In the genomic region with DNA sequence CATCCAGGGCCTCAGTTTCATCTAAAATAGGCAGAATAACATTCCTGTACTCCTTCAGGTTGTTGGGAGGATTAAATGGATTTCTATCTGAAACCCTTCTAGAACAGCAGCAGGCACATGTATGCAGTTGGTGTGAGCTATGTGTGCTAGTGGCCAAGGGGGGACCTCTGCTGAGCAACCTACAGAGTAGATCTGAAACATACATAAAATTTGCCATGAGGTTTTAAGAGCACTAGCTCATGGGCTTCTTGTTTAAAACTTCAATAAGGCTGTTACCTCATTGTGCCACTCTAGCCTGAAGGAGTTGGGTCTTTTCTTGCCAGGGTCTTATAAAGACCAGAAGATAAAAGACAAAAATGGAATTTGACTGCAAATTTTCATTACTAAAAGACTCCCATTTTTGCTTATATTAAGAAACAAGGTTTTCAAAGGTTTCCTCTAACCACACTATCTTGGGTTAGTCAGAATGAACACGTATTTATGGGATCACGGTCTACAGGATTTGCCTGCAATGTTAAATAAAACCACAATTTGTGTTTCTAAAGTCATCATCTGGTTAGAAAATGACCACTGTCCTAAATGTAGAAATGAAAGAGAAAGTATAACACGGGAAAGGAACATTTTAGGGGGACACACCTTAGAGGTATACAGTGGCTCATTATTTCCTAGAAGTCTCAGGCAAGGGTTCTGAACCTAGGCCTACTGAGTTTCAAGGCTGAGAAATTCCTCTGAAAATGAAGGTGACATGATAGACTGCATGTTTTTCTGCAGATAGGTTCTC, we compare ENCODE assay signal across 15 cellular contexts.
A peak's percentile ranks its signal among the peaks of the same experiment; 100 is the strongest.
DNase-seq lines count a peak whose midpoint lies in the region; ATAC-seq and TF ChIP-seq lines count a peak whose summit lies in the region.
"Had no signal": no experiment of that assay in that cellular context is flagged by ENCODE, and none has a peak within 500 bp of the region (broad histone marks: within the 10 kb centered on the region; RNA-seq: fewer than 3 reads in every experiment).

No MANE protein-coding gene starts in this region.

- peaks cover 15% of the 10 kb centered on the region for H3K4me1 ChIP-seq in osteoblast (ENCODE audit: insufficient read depth, low read length)
- H3K4me1 ChIP-seq: colonic mucosa had no signal

- DNase-seq in GM10248 (ENCODE audit: extremely low spot score), result no peak
- DNase-seq in T-helper 2 cell treated with Interferon-gamma antibody and Interleukin-4, amounts not matched to agents 5 μg/mL and 100 μg/mL, for 36 hours (ENCODE audit: low spot score), result no peak
- DNase-seq in osteoblast (ENCODE audit: insufficient read length, low spot score, missing footprints), result peak; percentile 65
- no peak for DNase-seq in HuH-7.5 (ENCODE audit: low spot score)
- DNase-seq in CD4-positive, alpha-beta T cell, result no peak
- DNase-seq in NCI-H510A (lab: John Stamatoyannopoulos, UW), result no peak
- no peak for DNase-seq in posterior vena cava (ENCODE audit: low spot score)
- DNase-seq: colonic mucosa; MG63; naive thymus-derived CD4-positive, alpha-beta T cell; NCI-H2107; stimulated activated CD4-positive, alpha-beta T cell treated with anti-CD3 and anti-CD28 coated beads, Interleukin-1b, Interleukin-23, amount 100 ng/mL, for 48 hours; stimulated activated CD8-positive, alpha-beta memory T cell treated with anti-CD3 and anti-CD28 coated beads, Interleukin-4, amount 100 ng/mL, for 48 hours had no signal

- no peak overlapping the region for H3K27ac ChIP-seq in osteoblast (ENCODE audit: low read depth, low read length)
- no peak overlapping the region for H3K27ac ChIP-seq in CD4-positive, alpha-beta T cell (ENCODE audit: low read depth, low read length)
- H3K27ac ChIP-seq: colonic mucosa had no signal

- peak overlapping the region; percentile 49 for H3K4me3 Mint-ChIP-seq in T-helper 2 cell treated with Interferon-gamma antibody and Interleukin-4, amounts not matched to agents 5 μg/mL and 100 μg/mL, for 36 hours
- no peak overlapping the region for H3K4me3 Mint-ChIP-seq in CD4-positive, alpha-beta T cell
- H3K4me3 Mint-ChIP-seq: CD14-positive monocyte had no signal

- no peaks in the 10 kb centered on the region for H3K79me2 ChIP-seq in osteoblast (ENCODE audit: insufficient read depth, low read length)

- no peaks in the 10 kb centered on the region for H3K27me3 Mint-ChIP-seq in T-helper 2 cell treated with Interferon-gamma antibody and Interleukin-4, amounts not matched to agents 5 μg/mL and 100 μg/mL, for 36 hours (ENCODE audit: low read depth)
- peaks cover 12% of the 10 kb centered on the region for H3K27me3 Mint-ChIP-seq in CD4-positive, alpha-beta T cell

- peaks cover 16% of the 10 kb centered on the region for H3K4me1 Mint-ChIP-seq in T-helper 2 cell treated with Interferon-gamma antibody and Interleukin-4, amounts not matched to agents 5 μg/mL and 100 μg/mL, for 36 hours (ENCODE audit: low read depth)
- H3K4me1 Mint-ChIP-seq in CD4-positive, alpha-beta T cell (ENCODE audit: low read depth), result peaks cover 13% of the 10 kb centered on the region

- H4K20me1 ChIP-seq in osteoblast (ENCODE audit: insufficient read depth, low read length), result no peaks in the 10 kb centered on the region

- peak overlapping the region; percentile 54 for H3K27ac Mint-ChIP-seq in T-helper 2 cell treated with Interferon-gamma antibody and Interleukin-4, amounts not matched to agents 5 μg/mL and 100 μg/mL, for 36 hours
- H3K27ac Mint-ChIP-seq in CD4-positive, alpha-beta T cell, result no peak overlapping the region
- H3K27ac Mint-ChIP-seq: CD14-positive monocyte had no signal

- H3K4me3 ChIP-seq in osteoblast (ENCODE audit: insufficient read depth, low read length), result no peak overlapping the region
- H3K4me3 ChIP-seq: colonic mucosa, MG63 had no signal

- intact Hi-C loops in CD4-positive, alpha-beta T cell (cut with DNase I, micrococcal nuclease), result no loop called here
- intact Hi-C loops in posterior vena cava (cut with DNase I), result no loop called here

- POLR2A ChIA-PET in GM10248 (lab: Yijun Ruan, JAX), result no interaction called here
- POLR2A ChIA-PET in CD4-positive, alpha-beta T cell (lab: Charles Lee), result interaction anchor here (0.6 kb wide), 1 partner anchor 516 kb away, joined by 4 read pairs; no protein-coding TSS in a partner anchor

- no peaks in the 10 kb centered on the region for H3K9me3 ChIP-seq in osteoblast (ENCODE audit: low read depth, low read length)
- H3K9me3 ChIP-seq in CD4-positive, alpha-beta T cell (ENCODE audit: control insufficient read depth, low read length), result no peaks in the 10 kb centered on the region
- H3K9me3 ChIP-seq: colonic mucosa, MG63 had no signal

- H3K27me3 ChIP-seq in osteoblast (ENCODE audit: insufficient read depth, low read length), result peaks cover 3% of the 10 kb centered on the region
- no peaks in the 10 kb centered on the region for H3K27me3 ChIP-seq in CD4-positive, alpha-beta T cell (ENCODE audit: control insufficient read depth, insufficient read depth, low read length)
- H3K27me3 ChIP-seq: colonic mucosa, MG63 had no signal

- TF ChIP-seq CTCF in GM10248 (IDR thresholded peaks at IDR 0.05; ENCODE audit: control extremely low read depth, extremely low read depth, low read depth, missing control alignments) (peak; percentile 22), osteoblast (IDR thresholded peaks at IDR 0.05; ENCODE audit: extremely low read depth, low read depth, low read length) (no peak)
- TF ChIP-seq CTCF in CD4-positive, alpha-beta T cell (IDR thresholded peaks at IDR 0.05), result no peak

- H3K36me3 Mint-ChIP-seq in T-helper 2 cell treated with Interferon-gamma antibody and Interleukin-4, amounts not matched to agents 5 μg/mL and 100 μg/mL, for 36 hours (ENCODE audit: low read depth), result no peaks in the 10 kb centered on the region
- H3K36me3 Mint-ChIP-seq in CD4-positive, alpha-beta T cell (ENCODE audit: low read depth), result no peaks in the 10 kb centered on the region
- H3K36me3 Mint-ChIP-seq: CD14-positive monocyte had no signal

- CTCF ChIA-PET in GM10248 (lab: Yijun Ruan, JAX), result interaction anchor here (0.7 to 1.8 kb wide), 6 partner anchors 9 to 672 kb away, joined by 3 to 5 read pairs (median 3); no protein-coding TSS in a partner anchor
- CTCF ChIA-PET in CD4-positive, alpha-beta T cell (lab: Charles Lee), result no interaction called here

- peak; percentile 53 for ATAC-seq in GM21515 (IDR thresholded peaks at IDR 0.05; ENCODE audit: unreplicated experiment)
- ATAC-seq in CD4-positive, alpha-beta T cell (ENCODE audit: poor library complexity), result no peak
- ATAC-seq: naive thymus-derived CD4-positive, alpha-beta T cell had no signal

- no peaks in the 10 kb centered on the region for H3K9me3 Mint-ChIP-seq in T-helper 2 cell treated with Interferon-gamma antibody and Interleukin-4, amounts not matched to agents 5 μg/mL and 100 μg/mL, for 36 hours
- H3K9me3 Mint-ChIP-seq in CD4-positive, alpha-beta T cell, result no peaks in the 10 kb centered on the region
- H3K9me3 Mint-ChIP-seq: CD14-positive monocyte; naive thymus-derived CD4-positive, alpha-beta T cell had no signal

- no peaks in the 10 kb centered on the region for H3K36me3 ChIP-seq in osteoblast (ENCODE audit: insufficient read depth, low read length)
- H3K36me3 ChIP-seq: colonic mucosa, MG63 had no signal

- H2AFZ ChIP-seq in osteoblast (ENCODE audit: low read length), result no peak overlapping the region

- H3K4me2 ChIP-seq in osteoblast (ENCODE audit: insufficient read depth, low read length), result peak overlapping the region; percentile 17
